7 cellular contexts compared by ENCODE assay signal in genomic region chr17:64814993-64815831, GRCh38.
A peak's percentile ranks its signal among the peaks of the same experiment; 100 is the strongest.
DNase-seq lines count a peak whose midpoint lies in the region; ATAC-seq, FAIRE-seq and TF ChIP-seq lines count a peak whose summit lies in the region.
"Not testable (repeated sequence)": the region's sequence is repeated elsewhere in the genome, so short reads cannot be mapped to it uniquely, and the experiment has no call there.

No MANE protein-coding gene starts in this region.

- H4K20me1 ChIP-seq in mammary epithelial cell (ENCODE audit: insufficient read depth, low read length); HepG2 (ENCODE audit: insufficient read depth, low read length): not testable (repeated sequence)

- in situ Hi-C loops in mammary epithelial cell (cut with MboI; ENCODE audit: low sequenced_read_pairs in 2 of 2); HepG2 (cut with HindIII; ENCODE audit: extremely low pct_ligation_motif_present, low pct_unique_long_range_greater_than_20kb): not testable (repeated sequence)

- TF ChIP-seq POLR2A in HepG2 (IDR thresholded peaks at IDR 0.05; ENCODE audit: insufficient read depth in 1 of 2, low read depth in 2 of 2, low read length in 2 of 2); prostate gland (IDR thresholded peaks at IDR 0.05): not testable (repeated sequence)

- H3K27ac ChIP-seq in RWPE1 (peak overlapping the region; percentile 50; the same call in 1 of the 2 replicates), mammary epithelial cell (ENCODE audit: insufficient read depth, low read depth, low read length) (peak overlapping the region; percentile 53), prostate gland (peak overlapping the region in 1 of 2 donors; percentile 18)
- not testable (repeated sequence) for H3K27ac ChIP-seq in heart right ventricle; HepG2 (ENCODE audit: extremely low read length, insufficient read depth, low read length)

- peak; percentile 78 for DNase-seq in EH (ENCODE audit: low read depth)
- DNase-seq in RWPE1 (ENCODE audit: low spot score), result peak; percentile 42
- DNase-seq in mammary epithelial cell, result peak; percentile 71
- not testable (repeated sequence) for DNase-seq in heart right ventricle; HepG2 (ENCODE audit: low spot score)
- peak; percentile 58 for DNase-seq in prostate gland (ENCODE audit: low spot score)

- POLR2A ChIA-PET in RWPE1 (lab: Yijun Ruan, JAX; ENCODE audit: low non-redundant PET); HepG2 (lab: Yijun Ruan, JAX): not testable (repeated sequence)

- intact Hi-C loops in mammary epithelial cell (cut with micrococcal nuclease), result loop anchor here (2.0 kb wide), 1 partner anchor 38 kb away; no protein-coding TSS in a partner anchor
- intact Hi-C loops in heart right ventricle (cut with DNase I); HepG2 (cut with micrococcal nuclease; ENCODE audit: unreplicated experiment); prostate gland (cut with DNase I): not testable (repeated sequence)

- not testable (repeated sequence) for TF ChIP-seq CTCF in RWPE1 (conservative IDR thresholded peaks at IDR 0.05; ENCODE audit: low read depth); mammary epithelial cell (conservative IDR thresholded peaks at IDR 0.05 in 1 of 2, IDR thresholded peaks at IDR 0.05 in 1 of 2; ENCODE audit: extremely low read depth in 1 of 2, insufficient read depth in 1 of 2, low read depth in 1 of 2, low read length in 2 of 2); heart right ventricle (IDR thresholded peaks at IDR 0.05); HepG2 (CRISPR knock-in tag; IDR thresholded peaks at IDR 0.05); prostate gland (IDR thresholded peaks at IDR 0.05)

- 0 out of 2 replicates have a peak, but pooled peaks have one; percentile 3 for TF ChIP-seq RAD21 in Ishikawa (IDR thresholded peaks at IDR 0.05; ENCODE audit: low read depth)
- not testable (repeated sequence) for TF ChIP-seq RAD21 in HepG2 (CRISPR knock-in tag; IDR thresholded peaks at IDR 0.05)

- not testable (repeated sequence) for H3K27me3 ChIP-seq in mammary epithelial cell (ENCODE audit: insufficient read depth, low read length); heart right ventricle; HepG2 (ENCODE audit: control insufficient read depth in 1 of 2, insufficient read depth in 2 of 2, low read length in 2 of 2); prostate gland (replicated peaks; ENCODE audit: insufficient read depth)

- peak; percentile 77 for TF ChIP-seq EP300 in Ishikawa (IDR thresholded peaks at IDR 0.05; ENCODE audit: borderline replicate concordance)
- TF ChIP-seq EP300 in HepG2 (IDR thresholded peaks at IDR 0.05; ENCODE audit: low read depth in 2 of 2, low read length in 2 of 2); HepG2 (CRISPR knock-in tag; IDR thresholded peaks at IDR 0.05; ENCODE audit: borderline replicate concordance): not testable (repeated sequence)

- not testable (repeated sequence) for FAIRE-seq in HepG2 (lab: Jason Lieb, UNC)

- not testable (repeated sequence) for H3K79me2 ChIP-seq in mammary epithelial cell (ENCODE audit: insufficient read depth, low read length); HepG2 (ENCODE audit: insufficient read depth, low read length)

- peak overlapping the region; percentile 39 for H2AFZ ChIP-seq in mammary epithelial cell (ENCODE audit: low read depth, low read length)
- H2AFZ ChIP-seq in HepG2 (ENCODE audit: low read length), result not testable (repeated sequence)

- H3K4me1 ChIP-seq in mammary epithelial cell (ENCODE audit: insufficient read depth, low read length) (peaks cover 21% of the 10 kb centered on the region), HepG2 (ENCODE audit: insufficient read depth, low read length) (peaks cover 10% of the 10 kb centered on the region)
- not testable (repeated sequence) for H3K4me1 ChIP-seq in heart right ventricle; prostate gland (replicated peaks)

- 25% methylated on average over 10 of the region's 12 CpGs for whole genome bisulfite sequencing in mammary epithelial cell (ENCODE audit: low coverage, missing lambda C conversion rate)
- WGBS in heart right ventricle, 2 donors, result 87 to 94% methylated on average over 10 to 12 of the region's 12 CpGs
- 91% methylated on average over 9 of the region's 12 CpGs for WGBS in HepG2 (ENCODE audit: low lambda C conversion rate)
- WGBS in prostate gland, result 51% methylated on average over 10 of the region's 12 CpGs

- H3K4me3 ChIP-seq in mammary epithelial cell (replicated peaks in 1 of 3; ENCODE audit: insufficient read depth in 1 of 3, low read depth in 2 of 3, low read length in 3 of 3); heart right ventricle; HepG2 (replicated peaks in 1 of 3; ENCODE audit: insufficient read depth in 1 of 3, low read depth in 2 of 3, low read length in 3 of 3); prostate gland: not testable (repeated sequence)

- peak overlapping the region; percentile 35 for H3K4me2 ChIP-seq in mammary epithelial cell (ENCODE audit: insufficient read depth, low read depth, low read length)
- H3K4me2 ChIP-seq in HepG2 (ENCODE audit: low read depth, low read length), result not testable (repeated sequence)

- ATAC-seq in heart right ventricle, result peak in 5 of 8 donors; percentile 9 to 50 (median 45)
- not testable (repeated sequence) for ATAC-seq in HepG2

- not testable (repeated sequence) for H3K36me3 ChIP-seq in mammary epithelial cell (ENCODE audit: insufficient read depth, low read length); HepG2 (replicated peaks in 1 of 2; ENCODE audit: control insufficient read depth in 1 of 2, insufficient read depth in 2 of 2, low read length in 2 of 2); prostate gland
- peaks cover 0 to 81% (median 0%) of the 10 kb centered on the region in 9 donors for H3K36me3 ChIP-seq in heart right ventricle

- TSS peak; percentile 65 for BruUV-seq in mammary epithelial cell (replicated peaks; lab: Mats Ljungman, UMichigan)
- BruUV-seq in HepG2 (replicated peaks; lab: Mats Ljungman, UMichigan), result not testable (repeated sequence)

- not testable (repeated sequence) for H3K9ac ChIP-seq in mammary epithelial cell (ENCODE audit: insufficient read depth, low read length); HepG2 (ENCODE audit: insufficient read depth, low read depth, low read length)

- CTCF ChIA-PET in RWPE1 (lab: Yijun Ruan, JAX); mammary epithelial cell (lab: Charles Lee; ENCODE audit: low non-redundant PET); HepG2 (lab: Yijun Ruan, JAX; ENCODE audit: low intra/inter-chr PET ratio, low total read pairs): not testable (repeated sequence)

- H3K9me3 ChIP-seq in mammary epithelial cell (replicated peaks; ENCODE audit: insufficient read depth, low read length); heart right ventricle; HepG2 (ENCODE audit: low read length); prostate gland: not testable (repeated sequence)

- dilution Hi-C loops in mammary epithelial cell (cut with HindIII; ENCODE audit: low sequenced_read_pairs), result not testable (repeated sequence)

TF ChIP-seq in Ishikawa, 13 proteins besides CTCF, POLR2A, EP300 and RAD21 (continues in another document):
- peak; percentile 79 for TF ChIP-seq MAX (IDR thresholded peaks at IDR 0.05)
- peak; percentile 85 for TF ChIP-seq NFIC (IDR thresholded peaks at IDR 0.05)
- peak; percentile 45; the same call in 1 of the 2 replicates for TF ChIP-seq FOXM1 (IDR thresholded peaks at IDR 0.05; ENCODE audit: borderline replicate concordance, low read depth)
- peak; percentile 68 for TF ChIP-seq TCF12 (IDR thresholded peaks at IDR 0.05; ENCODE audit: low read depth)
- 0 out of 2 replicates have a peak, but pooled peaks have one; percentile 9 for TF ChIP-seq EGR1 (IDR thresholded peaks at IDR 0.05)
- peak; percentile 88 for TF ChIP-seq TEAD4 (IDR thresholded peaks at IDR 0.05)
- TF ChIP-seq YY1 (IDR thresholded peaks at IDR 0.05; ENCODE audit: low read depth), result 0 out of 2 replicates have a peak, but pooled peaks have one; percentile 41

TF ChIP-seq in HepG2, 621 proteins besides CTCF, POLR2A, EP300 and RAD21:
- TF ChIP-seq ZNF331 (CRISPR knock-in tag; IDR thresholded peaks at IDR 0.05), result 0 out of 2 replicates have a peak, but pooled peaks have one; percentile 26
